ENCODE assay signal across 8 cellular contexts in genomic region chr17:30922235-30922993, GRCh38. TPM values are rescaled to one million over a fixed set of nuclear protein-coding genes. Genes with fewer than 3 reads are reported as not detected.
A peak's percentile ranks its signal among the peaks of the same experiment; 100 is the strongest.
DNase-seq lines count a peak whose midpoint lies in the region; ATAC-seq lines count a peak whose summit lies in the region.

No MANE protein-coding gene starts in this region.

- H3K9ac ChIP-seq in skeletal muscle tissue (ENCODE audit: low read depth in 1 of 3, low read length in 3 of 3): peak overlapping the region in 2 of 3 donors; percentile 33 to 43

- H3K4me1 Mint-ChIP-seq in T-helper 2 cell treated with Interferon-gamma antibody and Interleukin-4, amounts not matched to agents 5 μg/mL and 100 μg/mL, for 36 hours (ENCODE audit: low read depth): peaks cover 5% of the 10 kb centered on the region
- peaks cover 5% of the 10 kb centered on the region for H3K4me1 Mint-ChIP-seq in activated naive CD8-positive, alpha-beta T cell treated with anti-CD3 and anti-CD28 coated beads, Interleukin-2, amount 10 ng/mL, durations not matched to agents 7 days and 5 days

- no peaks in the 10 kb centered on the region for H3K9me3 Mint-ChIP-seq in T-helper 2 cell treated with Interferon-gamma antibody and Interleukin-4, amounts not matched to agents 5 μg/mL and 100 μg/mL, for 36 hours
- no peaks in the 10 kb centered on the region for H3K9me3 Mint-ChIP-seq in activated naive CD8-positive, alpha-beta T cell treated with anti-CD3 and anti-CD28 coated beads, Interleukin-2, amount 10 ng/mL, durations not matched to agents 7 days and 5 days

- peaks cover 0 to 9% (median 5%) of the 10 kb centered on the region in 3 donors for H3K4me1 ChIP-seq in skeletal muscle tissue (ENCODE audit: control insufficient read depth in 3 of 3, insufficient read depth in 3 of 3, low read length in 3 of 3)

- H3K9me3 ChIP-seq in iPS-18c (ENCODE audit: control insufficient read depth, insufficient read depth, low read length): no peaks in the 10 kb centered on the region
- no peaks in the 10 kb centered on the region for H3K9me3 ChIP-seq in skeletal muscle tissue (ENCODE audit: control insufficient read depth in 3 of 3, low read length in 3 of 3)

- ATAC-seq in activated naive CD8-positive, alpha-beta T cell treated with anti-CD3 and anti-CD28 coated beads, Interleukin-2, amount 10 ng/mL, durations not matched to agents 7 days and 5 days (ENCODE audit: low read depth): peak; percentile 35
- ATAC-seq in GM21390 (IDR thresholded peaks at IDR 0.05; ENCODE audit: unreplicated experiment): no peak
- no peak for ATAC-seq in GM21717 (IDR thresholded peaks at IDR 0.05; ENCODE audit: unreplicated experiment)

- H3K27me3 Mint-ChIP-seq in T-helper 2 cell treated with Interferon-gamma antibody and Interleukin-4, amounts not matched to agents 5 μg/mL and 100 μg/mL, for 36 hours (ENCODE audit: low read depth): peaks cover 63% of the 10 kb centered on the region
- H3K27me3 Mint-ChIP-seq in activated naive CD8-positive, alpha-beta T cell treated with anti-CD3 and anti-CD28 coated beads, Interleukin-2, amount 10 ng/mL, durations not matched to agents 7 days and 5 days: peaks cover 66% of the 10 kb centered on the region

- no peaks in the 10 kb centered on the region for H3K36me3 ChIP-seq in skeletal muscle tissue (ENCODE audit: control insufficient read depth in 3 of 3, insufficient read depth in 3 of 3, low read length in 3 of 3)

- H3K27ac Mint-ChIP-seq in T-helper 2 cell treated with Interferon-gamma antibody and Interleukin-4, amounts not matched to agents 5 μg/mL and 100 μg/mL, for 36 hours: no peak overlapping the region
- H3K27ac Mint-ChIP-seq in activated naive CD8-positive, alpha-beta T cell treated with anti-CD3 and anti-CD28 coated beads, Interleukin-2, amount 10 ng/mL, durations not matched to agents 7 days and 5 days: no peak overlapping the region

- no peaks in the 10 kb centered on the region for H3K36me3 Mint-ChIP-seq in T-helper 2 cell treated with Interferon-gamma antibody and Interleukin-4, amounts not matched to agents 5 μg/mL and 100 μg/mL, for 36 hours (ENCODE audit: low read depth)
- no peaks in the 10 kb centered on the region for H3K36me3 Mint-ChIP-seq in activated naive CD8-positive, alpha-beta T cell treated with anti-CD3 and anti-CD28 coated beads, Interleukin-2, amount 10 ng/mL, durations not matched to agents 7 days and 5 days

- peaks cover 35 to 46% (median 45%) of the 10 kb centered on the region in 3 donors for H3K27me3 ChIP-seq in skeletal muscle tissue (ENCODE audit: control insufficient read depth in 3 of 3, insufficient read depth in 3 of 3, low read length in 3 of 3)

- DNase-seq in T-helper 2 cell treated with Interferon-gamma antibody and Interleukin-4, amounts not matched to agents 5 μg/mL and 100 μg/mL, for 36 hours (ENCODE audit: low spot score): no peak
- DNase-seq in T-helper 2 cell (no peak), HCEC 1CT (no peak)
- DNase-seq in activated naive CD8-positive, alpha-beta T cell treated with anti-CD3 and anti-CD28 coated beads, Interleukin-2, amount 10 ng/mL, durations not matched to agents 7 days and 5 days: peak; percentile 36

- peak overlapping the region; percentile 57 for H3K4me3 ChIP-seq in iPS-18c (ENCODE audit: insufficient read depth, low read depth, low read length)
- H3K4me3 ChIP-seq in skeletal muscle tissue (ENCODE audit: low read length in 3 of 3): peak overlapping the region; percentile 46 to 52 (median 49)

- H3K4me3 Mint-ChIP-seq in T-helper 2 cell treated with Interferon-gamma antibody and Interleukin-4, amounts not matched to agents 5 μg/mL and 100 μg/mL, for 36 hours: peak overlapping the region; percentile 51
- H3K4me3 Mint-ChIP-seq in activated naive CD8-positive, alpha-beta T cell treated with anti-CD3 and anti-CD28 coated beads, Interleukin-2, amount 10 ng/mL, durations not matched to agents 7 days and 5 days: peak overlapping the region; percentile 57

- peak overlapping the region; percentile 36 for H3K27ac ChIP-seq in skeletal muscle tissue (ENCODE audit: low read depth, low read length)

- POLR2A ChIA-PET in activated naive CD8-positive, alpha-beta T cell treated with anti-CD3 and anti-CD28 coated beads, Interleukin-2, amount 10 ng/mL, durations not matched to agents 7 days and 5 days (lab: Charles Lee): no interaction called here

RNA-seq across cellular contexts. Expression of gene ADAP2, which starts 0.7 kb away (rescaled TPM):
- total RNA-seq in activated naive CD8-positive, alpha-beta T cell treated with anti-CD3 and anti-CD28 coated beads, Interleukin-2, amount 10 ng/mL, durations not matched to agents 7 days and 5 days: 1 to 10 TPM; 2.2 to 2.4 TPM
- total RNA-seq in skeletal muscle tissue: 9.4 TPM

RNA-seq across cellular contexts. Expression of gene TEFM, which starts 16.4 kb away (rescaled TPM):
- 10 to 100 TPM; 15.3 to 16.6 TPM for total RNA-seq in activated naive CD8-positive, alpha-beta T cell treated with anti-CD3 and anti-CD28 coated beads, Interleukin-2, amount 10 ng/mL, durations not matched to agents 7 days and 5 days
- 8.9 TPM for total RNA-seq in skeletal muscle tissue

RNA-seq across cellular contexts. Expression of gene RNF135, which starts 48.4 kb away (rescaled TPM):
- total RNA-seq in activated naive CD8-positive, alpha-beta T cell treated with anti-CD3 and anti-CD28 coated beads, Interleukin-2, amount 10 ng/mL, durations not matched to agents 7 days and 5 days: 1 to 10 TPM; 8.0 to 8.7 TPM
- 5.2 TPM for total RNA-seq in skeletal muscle tissue
